In genomic region chr4:176769519-176769918, GRCh38 we compare ENCODE assay signal across 16 cellular contexts. TPM values are rescaled to one million over a fixed set of nuclear protein-coding genes. Genes with fewer than 3 reads are reported as not detected.
DNase-seq lines count a peak whose midpoint lies in the region; ATAC-seq and TF ChIP-seq lines count a peak whose summit lies in the region.
"Had no signal": no experiment of that assay in that cellular context is flagged by ENCODE, and none has a peak within 500 bp of the region (broad histone marks: within the 10 kb centered on the region; RNA-seq: fewer than 3 reads in every experiment).

No MANE protein-coding gene starts in this region.

- 0% methylated on average over 2 of the region's 2 CpGs for WGBS in mammary epithelial cell (ENCODE audit: low coverage, missing lambda C conversion rate)

- H3K9me3 ChIP-seq in mammary epithelial cell (replicated peaks; ENCODE audit: insufficient read depth, low read length) (no peaks in the 10 kb centered on the region), A673 (ENCODE audit: low read depth, low read length, poor library complexity, severe bottlenecking) (no peaks in the 10 kb centered on the region)

- no peak overlapping the region for H2AFZ ChIP-seq in mammary epithelial cell (ENCODE audit: low read depth, low read length)

- H3K27me3 ChIP-seq in mammary epithelial cell (ENCODE audit: insufficient read depth, low read length) (no peaks in the 10 kb centered on the region), kidney epithelial cell (ENCODE audit: control insufficient read depth, insufficient read depth, low read length) (no peaks in the 10 kb centered on the region), A673 (replicated peaks; ENCODE audit: insufficient read depth, low read depth, low read length, poor library complexity) (peaks cover 20% of the 10 kb centered on the region)

- no peak overlapping the region for H3K9ac ChIP-seq in mammary epithelial cell (ENCODE audit: insufficient read depth, low read length)

- in situ Hi-C loops in mammary epithelial cell (cut with MboI; ENCODE audit: low sequenced_read_pairs in 2 of 2): no loop called here

- H3K27ac ChIP-seq in mammary epithelial cell (ENCODE audit: insufficient read depth, low read depth, low read length) (peak overlapping the region; percentile 69), A673 (ENCODE audit: low read depth, low read length, poor library complexity, severe bottlenecking) (no peak overlapping the region)

- H3K36me3 ChIP-seq in mammary epithelial cell (ENCODE audit: insufficient read depth, low read length): no peaks in the 10 kb centered on the region
- no peaks in the 10 kb centered on the region for H3K36me3 ChIP-seq in kidney epithelial cell (ENCODE audit: control insufficient read depth, insufficient read depth, low read length)
- no peaks in the 10 kb centered on the region for H3K36me3 ChIP-seq in A673 (ENCODE audit: insufficient read depth, low read length, poor library complexity, severe bottlenecking)

- peak overlapping the region; percentile 44 for H3K4me2 ChIP-seq in mammary epithelial cell (ENCODE audit: insufficient read depth, low read depth, low read length)

- TF ChIP-seq CTCF in mammary epithelial cell (conservative IDR thresholded peaks at IDR 0.05 in 1 of 2, IDR thresholded peaks at IDR 0.05 in 1 of 2; ENCODE audit: extremely low read depth in 1 of 2, insufficient read depth in 1 of 2, low read depth in 1 of 2, low read length in 2 of 2): no peak
- no peak for TF ChIP-seq CTCF in kidney epithelial cell (IDR thresholded peaks at IDR 0.05; ENCODE audit: insufficient read depth, low read length, poor library complexity, severe bottlenecking)
- TF ChIP-seq CTCF in A673 (conservative IDR thresholded peaks at IDR 0.05; ENCODE audit: low read depth, low read length): no peak

- CTCF ChIA-PET in mammary epithelial cell (lab: Charles Lee; ENCODE audit: low non-redundant PET): interaction anchor here (0.6 kb wide), 1 partner anchor 278 kb away, joined by 3 read pairs; no protein-coding TSS in a partner anchor
- CTCF ChIA-PET in A673 (lab: Charles Lee): no interaction called here

- DNase-seq in AG08396 (ENCODE audit: low spot score): peak; percentile 45
- DNase-seq in M059J (ENCODE audit: low read depth): peak; percentile 93
- DNase-seq in mammary epithelial cell: peak; percentile 93
- peak; percentile 80 for DNase-seq in kidney epithelial cell (ENCODE audit: low read depth)
- no peak for DNase-seq in A673 (ENCODE audit: low spot score)
- DNase-seq in ecto neural progenitor cell (ENCODE audit: low spot score): no peak
- DNase-seq: activated naive CD4-positive, alpha-beta T cell; C1 segment of cervical spinal cord; cortex of kidney; GF-D8; NCI-H446; posterior cingulate gyrus; stimulated activated CD4-positive, alpha-beta T cell treated with anti-CD3 and anti-CD28 coated beads, Interleukin-2, amount 100 ng/mL, for 24 hours; stimulated activated naive B cell treated with anti-CD40 and anti-IgM and Interleukin-4, amounts not matched to agents 10 μg/mL and 1 μg/mL and 100 μg/mL, for 72 hours had no signal

- H3K4me1 ChIP-seq in mammary epithelial cell (ENCODE audit: insufficient read depth, low read length): peaks cover 21% of the 10 kb centered on the region
- no peaks in the 10 kb centered on the region for H3K4me1 ChIP-seq in A673 (ENCODE audit: insufficient read depth, low read length, poor library complexity, severe bottlenecking)

- intact Hi-C loops in mammary epithelial cell (cut with micrococcal nuclease) (no loop called here), A673 (cut with micrococcal nuclease; ENCODE audit: unreplicated experiment) (no loop called here)

- dilution Hi-C loops in mammary epithelial cell (cut with HindIII; ENCODE audit: low sequenced_read_pairs): no loop called here

- BruUV-seq in mammary epithelial cell (replicated peaks; lab: Mats Ljungman, UMichigan): no TSS peak
- no TSS peak for BruUV-seq in A673 (replicated peaks; lab: Mats Ljungman, UMichigan)

- no peaks in the 10 kb centered on the region for H4K20me1 ChIP-seq in mammary epithelial cell (ENCODE audit: insufficient read depth, low read length)

- H3K4me3 ChIP-seq in mammary epithelial cell (replicated peaks in 1 of 3; ENCODE audit: insufficient read depth in 1 of 3, low read depth in 2 of 3, low read length in 3 of 3) (no peak overlapping the region), kidney epithelial cell (ENCODE audit: low read depth, low read length) (no peak overlapping the region), A673 (ENCODE audit: low read depth, low read length, poor library complexity, severe bottlenecking) (no peak overlapping the region)

- ATAC-seq in GM21423 (IDR thresholded peaks at IDR 0.05; ENCODE audit: unreplicated experiment) (no peak), GM19455 (IDR thresholded peaks at IDR 0.05; ENCODE audit: unreplicated experiment) (no peak)
- ATAC-seq: stimulated activated naive B cell treated with anti-CD40 and anti-IgM and Interleukin-4, amounts not matched to agents 10 μg/mL and 1 μg/mL and 100 μg/mL, for 72 hours had no signal

- POLR2A ChIA-PET in A673 (lab: Charles Lee; ENCODE audit: low non-redundant PET): no interaction called here

- H3K79me2 ChIP-seq in mammary epithelial cell (ENCODE audit: insufficient read depth, low read length): peaks cover 87% of the 10 kb centered on the region

RNA-seq across cellular contexts. Expression of gene VEGFC, which starts 23.2 kb away (rescaled TPM):
- 54.5 and 80.4 TPM in 2 replicates for total RNA-seq in M059J (2014; rRNA removed; shearing (Covaris generic))
- total RNA-seq in mammary epithelial cell (10 to 100 TPM in 1 of 2 donors, 1 to 10 TPM in 1; 9.0 to 49.0 TPM), kidney epithelial cell (5.0 and 6.2 TPM in 2 replicates), A673 (2021) (0.44 TPM in 1 of 2 replicates, not detected in the other)
- 26.4 TPM for polyA plus RNA-seq in mammary epithelial cell
- 18.5 TPM for polyA minus RNA-seq in mammary epithelial cell

Comparison
In these comparisons a context has a peak if more than half of its experiments do, and no peak if none do; other contexts are left out.
1. DNase-seq: peak in AG08396 (single experiment), M059J (single experiment), mammary epithelial cell (single experiment) and kidney epithelial cell (single experiment); none in A673 (single experiment) and ecto neural progenitor cell (single experiment).